3 cellular contexts compared by ENCODE assay signal in the genomic region with DNA sequence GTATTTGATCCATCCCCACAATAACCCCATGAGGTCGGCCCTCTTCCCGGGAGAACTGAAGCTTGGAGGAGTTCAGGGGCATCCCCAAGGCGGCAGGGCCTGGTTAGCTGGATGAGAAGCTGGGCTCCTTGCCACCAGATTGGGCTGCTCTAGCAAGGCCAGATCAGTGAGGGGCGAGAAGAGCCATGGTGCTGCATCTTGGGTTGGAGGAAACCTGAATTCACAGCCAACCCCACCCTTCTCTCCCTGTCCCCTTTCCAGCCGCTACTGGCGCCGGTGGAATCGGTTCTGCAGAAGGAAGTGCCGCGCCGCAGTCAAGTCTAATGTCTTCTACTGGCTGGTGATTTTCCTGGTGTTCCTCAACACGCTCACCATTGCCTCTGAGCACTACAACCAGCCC.
"Had no signal": no experiment of that assay in that cellular context is flagged by ENCODE, and none has a peak within 500 bp of the region (broad histone marks: within the 10 kb centered on the region; RNA-seq: fewer than 3 reads in every experiment).

No MANE protein-coding gene starts in this region.

- DNase-seq: GDM1, GF-D8 had no signal

- H3K4me3 ChIP-seq: GM12878 had no signal
